Comparison of ENCODE assay signal across 1 cellular context in the genomic region with DNA sequence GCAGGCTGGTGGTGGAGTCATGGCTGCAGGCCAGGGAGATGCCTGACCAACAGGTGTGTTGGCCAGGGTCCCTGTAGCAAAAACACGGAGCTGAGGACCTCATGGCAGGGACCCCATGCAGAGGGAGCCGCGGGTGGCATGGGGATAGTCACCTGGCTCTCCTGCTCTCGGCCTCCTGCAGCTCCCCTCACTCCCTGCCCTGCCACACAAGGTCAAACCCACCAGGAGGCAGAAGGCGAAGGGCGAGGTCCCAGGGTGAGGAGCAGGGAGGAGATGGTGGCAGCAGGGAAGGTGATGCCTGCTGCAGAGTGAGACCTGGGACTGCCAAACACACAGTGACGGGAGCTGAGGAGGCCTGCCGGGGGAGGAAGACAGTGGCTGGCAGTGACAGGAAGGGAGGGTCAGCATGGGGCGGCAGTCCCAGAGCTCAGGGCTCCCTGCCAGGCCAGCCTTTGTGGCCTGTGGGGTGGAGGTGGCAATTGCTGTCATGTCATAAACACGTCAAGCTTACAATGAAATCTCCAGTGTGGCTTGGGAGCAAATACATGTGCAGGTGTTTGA.
TF ChIP-seq lines count a peak whose summit lies in the region.

No MANE protein-coding gene starts in this region.

TF ChIP-seq in IMR-90, 13 proteins besides CTCF, POLR2A, EP300 and RAD21 (continued from another document):
- TF ChIP-seq, protein P1, sequence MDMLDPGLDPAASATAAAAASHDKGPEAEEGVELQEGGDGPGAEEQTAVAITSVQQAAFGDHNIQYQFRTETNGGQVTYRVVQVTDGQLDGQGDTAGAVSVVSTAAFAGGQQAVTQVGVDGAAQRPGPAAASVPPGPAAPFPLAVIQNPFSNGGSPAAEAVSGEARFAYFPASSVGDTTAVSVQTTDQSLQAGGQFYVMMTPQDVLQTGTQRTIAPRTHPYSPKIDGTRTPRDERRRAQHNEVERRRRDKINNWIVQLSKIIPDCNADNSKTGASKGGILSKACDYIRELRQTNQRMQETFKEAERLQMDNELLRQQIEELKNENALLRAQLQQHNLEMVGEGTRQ (IDR thresholded peaks at IDR 0.05; ENCODE audit: low read depth, low read length) = no peak
- TF ChIP-seq RFX5 (IDR thresholded peaks at IDR 0.05; ENCODE audit: low read depth, low read length) (no peak), NFE2L2 (IDR thresholded peaks at IDR 0.05; ENCODE audit: low read depth, low read length) (no peak), MAZ (IDR thresholded peaks at IDR 0.05; ENCODE audit: borderline replicate concordance, low read depth, low read length) (no peak), SMC3 (IDR thresholded peaks at IDR 0.05; ENCODE audit: low read depth, low read length) (no peak), MAFK (IDR thresholded peaks at IDR 0.05; ENCODE audit: low read depth, low read length) (no peak), CHD1 (IDR thresholded peaks at IDR 0.05; ENCODE audit: low read depth, low read length) (no peak), CEBPB (IDR thresholded peaks at IDR 0.05; ENCODE audit: low read depth, low read length) (no peak)
- TF ChIP-seq, protein P2, sequence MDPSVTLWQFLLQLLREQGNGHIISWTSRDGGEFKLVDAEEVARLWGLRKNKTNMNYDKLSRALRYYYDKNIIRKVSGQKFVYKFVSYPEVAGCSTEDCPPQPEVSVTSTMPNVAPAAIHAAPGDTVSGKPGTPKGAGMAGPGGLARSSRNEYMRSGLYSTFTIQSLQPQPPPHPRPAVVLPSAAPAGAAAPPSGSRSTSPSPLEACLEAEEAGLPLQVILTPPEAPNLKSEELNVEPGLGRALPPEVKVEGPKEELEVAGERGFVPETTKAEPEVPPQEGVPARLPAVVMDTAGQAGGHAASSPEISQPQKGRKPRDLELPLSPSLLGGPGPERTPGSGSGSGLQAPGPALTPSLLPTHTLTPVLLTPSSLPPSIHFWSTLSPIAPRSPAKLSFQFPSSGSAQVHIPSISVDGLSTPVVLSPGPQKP (IDR thresholded peaks at IDR 0.05; ENCODE audit: borderline replicate concordance, low read depth, low read length) = no peak
